In the genomic region with DNA sequence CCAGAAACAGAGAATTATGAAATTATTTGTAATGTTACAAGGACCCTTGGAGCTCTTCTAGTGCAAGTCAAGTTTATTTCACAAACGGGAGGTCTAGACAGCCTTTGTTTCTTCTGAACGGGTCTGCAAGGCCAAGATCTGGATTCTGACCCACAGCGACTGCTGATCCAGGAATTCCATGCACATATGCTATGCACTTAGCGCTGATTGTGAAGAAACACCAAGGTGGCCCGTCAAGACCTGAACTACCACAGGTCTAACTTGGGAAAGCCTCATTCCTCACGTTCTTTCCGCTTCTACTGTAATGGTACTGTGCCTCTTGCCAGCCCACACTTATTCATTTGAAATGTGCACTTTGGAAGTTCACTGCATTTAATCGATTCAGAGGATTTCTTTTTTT, we compare ENCODE assay signal across 24 cellular contexts.
A peak's percentile ranks its signal among the peaks of the same experiment; 100 is the strongest.
DNase-seq lines count a peak whose midpoint lies in the region; ATAC-seq and TF ChIP-seq lines count a peak whose summit lies in the region.
"Had no signal": no experiment of that assay in that cellular context is flagged by ENCODE, and none has a peak within 500 bp of the region (broad histone marks: within the 10 kb centered on the region; RNA-seq: fewer than 3 reads in every experiment).

No MANE protein-coding gene starts in this region.

- DNase-seq in glutamatergic neuron (no peak), mesothelial cell of epicardium (ENCODE audit: low spot score in 2 of 2, unreplicated experiment in 2 of 2) (no peak), SIG-M5 (lab: John Stamatoyannopoulos, UW) (no peak), NCI-H128 (lab: John Stamatoyannopoulos, UW; ENCODE audit: unreplicated experiment) (no peak)
- DNase-seq in activated CD8-positive, alpha-beta memory T cell treated with anti-CD3 and anti-CD28 coated beads, Interleukin-2, amount 50 U/mL, for 4 hours = no peak
- DNase-seq: activated CD4-positive, alpha-beta T cell treated with anti-CD3 and anti-CD28 coated beads, Interleukin-2, amount 50 U/mL, for 1 hour; activated CD8-positive, alpha-beta memory T cell treated with anti-CD3 and anti-CD28 coated beads, Interleukin-2, amount 10 ng/mL, durations not matched to agents 7 days and 5 days; activated naive CD4-positive, alpha-beta T cell treated with anti-CD3 and anti-CD28 coated beads, Interleukin-2, amount 10 ng/mL, durations not matched to agents 7 days and 5 days; amniotic stem cell; CD4-positive, CD25-positive, alpha-beta regulatory T cell; cortex of kidney; DMS 273 treated with DMSO at 0.1 percent for 48 hours; GDM1; IMR-90; mesenchymal stem cell; naive thymus-derived CD8-positive, alpha-beta T cell; NCI-H1092 treated with DMSO at 0.1 percent for 48 hours; NCI-H2029 treated with DMSO at 0.1 percent for 48 hours; NCI-H345; NCI-H748 treated with DMSO at 0.1 percent for 48 hours; right lobe of liver; stimulated activated naive CD4-positive, alpha-beta T cell treated with Interleukin-2 at 50 U/mL for 16 hours had no signal

- H3K27me3 Mint-ChIP-seq in IgD-negative memory B cell = peaks cover 22% of the 10 kb centered on the region
- H3K27me3 Mint-ChIP-seq in glutamatergic neuron (ENCODE audit: unreplicated experiment) = peaks cover 10% of the 10 kb centered on the region
- H3K27me3 Mint-ChIP-seq in mesothelial cell of epicardium (ENCODE audit: low read depth) = peaks cover 63% of the 10 kb centered on the region

- peak overlapping the region in 1 of 3 donors; percentile 80 for H3K27ac Mint-ChIP-seq in IgD-negative memory B cell
- H3K27ac Mint-ChIP-seq in glutamatergic neuron (ENCODE audit: unreplicated experiment) = no peak overlapping the region
- H3K27ac Mint-ChIP-seq in mesothelial cell of epicardium = no peak overlapping the region
- H3K27ac Mint-ChIP-seq: activated CD8-positive, alpha-beta memory T cell treated with anti-CD3 and anti-CD28 coated beads, Interleukin-2, amount 10 ng/mL, durations not matched to agents 7 days and 5 days; activated naive CD4-positive, alpha-beta T cell treated with anti-CD3 and anti-CD28 coated beads, Interleukin-2, amount 10 ng/mL, durations not matched to agents 7 days and 5 days; CD4-positive, CD25-positive, alpha-beta regulatory T cell; naive thymus-derived CD8-positive, alpha-beta T cell had no signal

- H3K9me3 Mint-ChIP-seq in IgD-negative memory B cell (no peaks in the 10 kb centered on the region), glutamatergic neuron (ENCODE audit: unreplicated experiment) (peaks cover 1% of the 10 kb centered on the region), mesothelial cell of epicardium (no peaks in the 10 kb centered on the region)
- H3K9me3 Mint-ChIP-seq: activated naive CD4-positive, alpha-beta T cell treated with anti-CD3 and anti-CD28 coated beads, Interleukin-2, amount 10 ng/mL, durations not matched to agents 7 days and 5 days; naive thymus-derived CD8-positive, alpha-beta T cell had no signal

- peaks cover 20 to 51% (median 33%) of the 10 kb centered on the region in 3 donors for H3K4me1 Mint-ChIP-seq in IgD-negative memory B cell
- H3K4me1 Mint-ChIP-seq in glutamatergic neuron (ENCODE audit: low read depth, unreplicated experiment) = peaks cover 17% of the 10 kb centered on the region
- peaks cover 34% of the 10 kb centered on the region for H3K4me1 Mint-ChIP-seq in mesothelial cell of epicardium

- no peak for TF ChIP-seq CTCF in glutamatergic neuron (IDR thresholded peaks at IDR 0.05; ENCODE audit: partially characterized antibody, unreplicated experiment)
- TF ChIP-seq CTCF in mesothelial cell of epicardium (IDR thresholded peaks at IDR 0.05; ENCODE audit: unreplicated experiment) = no peak

- ATAC-seq in HG02571 (IDR thresholded peaks at IDR 0.05; ENCODE audit: unreplicated experiment) = no peak
- ATAC-seq: activated CD8-positive, alpha-beta memory T cell treated with anti-CD3 and anti-CD28 coated beads, Interleukin-2, amount 10 ng/mL, durations not matched to agents 7 days and 5 days; naive thymus-derived CD8-positive, alpha-beta T cell; right lobe of liver had no signal

- peak overlapping the region; percentile 94 to 99 (median 96) for H3K4me3 Mint-ChIP-seq in IgD-negative memory B cell
- peak overlapping the region; percentile 96 for H3K4me3 Mint-ChIP-seq in glutamatergic neuron (ENCODE audit: unreplicated experiment)
- H3K4me3 Mint-ChIP-seq in mesothelial cell of epicardium = peak overlapping the region; percentile 86
- H3K4me3 Mint-ChIP-seq: activated CD8-positive, alpha-beta memory T cell treated with anti-CD3 and anti-CD28 coated beads, Interleukin-2, amount 10 ng/mL, durations not matched to agents 7 days and 5 days; activated naive CD4-positive, alpha-beta T cell treated with anti-CD3 and anti-CD28 coated beads, Interleukin-2, amount 10 ng/mL, durations not matched to agents 7 days and 5 days had no signal

- H3K36me3 Mint-ChIP-seq in IgD-negative memory B cell (peaks cover 3% of the 10 kb centered on the region), glutamatergic neuron (ENCODE audit: unreplicated experiment) (no peaks in the 10 kb centered on the region), mesothelial cell of epicardium (no peaks in the 10 kb centered on the region)
- H3K36me3 Mint-ChIP-seq: activated CD8-positive, alpha-beta memory T cell treated with anti-CD3 and anti-CD28 coated beads, Interleukin-2, amount 10 ng/mL, durations not matched to agents 7 days and 5 days; activated naive CD4-positive, alpha-beta T cell treated with anti-CD3 and anti-CD28 coated beads, Interleukin-2, amount 10 ng/mL, durations not matched to agents 7 days and 5 days; CD4-positive, CD25-positive, alpha-beta regulatory T cell; naive thymus-derived CD8-positive, alpha-beta T cell had no signal
